23 cellular contexts compared by ENCODE assay signal in genomic region chr10:43966571-43966965, GRCh38.
"Had no signal": no experiment of that assay in that cellular context is flagged by ENCODE, and none has a peak within 500 bp of the region (broad histone marks: within the 10 kb centered on the region; RNA-seq: fewer than 3 reads in every experiment).

No MANE protein-coding gene starts in this region.

- H3K4me3 ChIP-seq: K562 had no signal

- DNase-seq: activated CD4-positive, alpha-beta T cell treated with anti-CD3 and anti-CD28 coated beads for 1 hour; activated CD4-positive, alpha-beta T cell treated with anti-CD3 and anti-CD28 coated beads, Interleukin-2, amount 10 ng/mL, durations not matched to agents 24 days and 14 days; activated CD4-positive, alpha-beta T cell treated with anti-CD3 and anti-CD28 coated beads, Interleukin-2, amount 50 U/mL, for 48 hours; activated CD8-positive, alpha-beta memory T cell treated with anti-CD3 and anti-CD28 coated beads, Interleukin-2, amount 10 ng/mL, durations not matched to agents 7 days and 5 days; activated effector memory CD4-positive, alpha-beta T cell treated with Interleukin-2 at 50 U/mL for 16 hours; activated naive CD4-positive, alpha-beta T cell; activated naive CD8-positive, alpha-beta T cell treated with anti-CD3 and anti-CD28 coated beads, Interleukin-2, amount 50 U/mL, for 24 hours; activated T-cell treated with anti-CD3 and anti-CD28 coated beads, Interleukin-2, amount 50 U/mL, for 24 hours; amniotic stem cell; Kasumi-1; NCI-H1105 treated with DMSO at 0.1 percent for 48 hours; NCI-H1436 treated with DMSO at 0.1 percent for 48 hours; NCI-H187; NCI-H2081; NCI-H446; NCI-H524; PC-3; SHP77 treated with DMSO at 0.1 percent for 48 hours; T-helper 17 cell; T-helper 9 cell had no signal

- ATAC-seq: activated CD8-positive, alpha-beta memory T cell treated with anti-CD3 and anti-CD28 coated beads, Interleukin-2, amount 10 ng/mL, durations not matched to agents 7 days and 5 days; activated naive CD4-positive, alpha-beta T cell treated with anti-CD3 and anti-CD28 coated beads, Interleukin-2, amount 50 U/mL, for 72 hours; activated naive CD8-positive, alpha-beta T cell treated with anti-CD3 and anti-CD28 coated beads, Interleukin-2, amount 50 U/mL, for 24 hours; K562; PC-3; T-helper 17 cell; WTC11 had no signal
